Comparison of ENCODE assay signal across 12 cellular contexts in genomic region chr14:21233457-21234076, GRCh38. TPM values are rescaled to one million over a fixed set of nuclear protein-coding genes. Genes with fewer than 3 reads are reported as not detected.
DNase-seq lines count a peak whose midpoint lies in the region; ATAC-seq and TF ChIP-seq lines count a peak whose summit lies in the region.
"Had no signal": no experiment of that assay in that cellular context is flagged by ENCODE, and none has a peak within 500 bp of the region (broad histone marks: within the 10 kb centered on the region; RNA-seq: fewer than 3 reads in every experiment).

No MANE protein-coding gene starts in this region.

- 68% methylated on average over 8 of the region's 8 CpGs for WGBS in testis, 2 donors

- peaks cover 7% of the 10 kb centered on the region for H3F3A ChIP-seq in PC-3 (ENCODE audit: low read length, unreplicated experiment)

- no peaks in the 10 kb centered on the region for H3K9me3 ChIP-seq in PC-3 (ENCODE audit: low read length)
- H3K9me3 ChIP-seq in parathyroid adenoma (ENCODE audit: control insufficient read depth, low read length) = no peaks in the 10 kb centered on the region
- no peaks in the 10 kb centered on the region for H3K9me3 ChIP-seq in testis
- H3K9me3 ChIP-seq: HAP-1 had no signal

- H3K4me3 ChIP-seq in PC-3 (ENCODE audit: low read length) = no peak overlapping the region
- no peak overlapping the region for H3K4me3 ChIP-seq in epithelial cell of esophagus (ENCODE audit: low read length)
- H3K4me3 ChIP-seq in parathyroid adenoma (ENCODE audit: low read depth, low read length) = no peak overlapping the region
- H3K4me3 ChIP-seq in testis = no peak overlapping the region
- H3K4me3 ChIP-seq: HAP-1 had no signal

- peaks cover 63% of the 10 kb centered on the region for H3K36me3 Mint-ChIP-seq in activated CD4-positive, alpha-beta T cell treated with anti-CD3 and anti-CD28 coated beads, Interleukin-2, amount 10 ng/mL, durations not matched to agents 24 days and 14 days (ENCODE audit: low read depth)

- POLR2A ChIA-PET in PC-3 (lab: Charles Lee; ENCODE audit: unreplicated experiment) = no interaction called here

- peaks cover 79% of the 10 kb centered on the region for H3K36me3 ChIP-seq in PC-3 (ENCODE audit: low read depth, low read length)
- no peaks in the 10 kb centered on the region for H3K36me3 ChIP-seq in parathyroid adenoma (ENCODE audit: control insufficient read depth, insufficient read depth, low read length)
- no peaks in the 10 kb centered on the region for H3K36me3 ChIP-seq in testis (ENCODE audit: low read depth, missing control alignments)

- peak; percentile 41; the same call in 1 of the 2 replicates for TF ChIP-seq CTCF in PC-3 (conservative IDR thresholded peaks at IDR 0.05; ENCODE audit: low read depth, low read length)
- peak; percentile 36 for TF ChIP-seq CTCF in epithelial cell of esophagus (IDR thresholded peaks at IDR 0.05; ENCODE audit: insufficient read depth, low read depth, low read length, missing control alignments)
- peak; percentile 35 for TF ChIP-seq CTCF in parathyroid adenoma (IDR thresholded peaks at IDR 0.05)
- peak in 1 of 3 experiments; percentile 22 for TF ChIP-seq CTCF in testis (IDR thresholded peaks at IDR 0.05)

- H3K9ac ChIP-seq in PC-3 (ENCODE audit: low read length) = no peak overlapping the region
- no peak overlapping the region for H3K9ac ChIP-seq in parathyroid adenoma

- H3K9me2 ChIP-seq in PC-3 (replicated peaks; ENCODE audit: low read length) = no peaks in the 10 kb centered on the region

- peak overlapping the region; percentile 4 for H3K27ac Mint-ChIP-seq in activated CD4-positive, alpha-beta T cell treated with anti-CD3 and anti-CD28 coated beads, Interleukin-2, amount 10 ng/mL, durations not matched to agents 24 days and 14 days

- H3K27ac ChIP-seq in PC-3 (ENCODE audit: low read length) (no peak overlapping the region), parathyroid adenoma (no peak overlapping the region), testis (no peak overlapping the region)

- TF ChIP-seq POLR2A in testis (IDR thresholded peaks at IDR 0.05) = no peak

- 0 out of 2 replicates have a peak, but pooled peaks have one; percentile 22 for ATAC-seq in PC-3
- ATAC-seq in GM21529 (IDR thresholded peaks at IDR 0.05; ENCODE audit: unreplicated experiment) = no peak
- no peak for ATAC-seq in GM21825 (IDR thresholded peaks at IDR 0.05; ENCODE audit: unreplicated experiment)

- H3K79me2 ChIP-seq in PC-3 (ENCODE audit: low read length) (peaks cover 99% of the 10 kb centered on the region), parathyroid adenoma (peaks cover 60% of the 10 kb centered on the region)

- H3K4me1 ChIP-seq in PC-3 (ENCODE audit: insufficient read depth, low read length) (no peaks in the 10 kb centered on the region), parathyroid adenoma (peaks cover 7% of the 10 kb centered on the region), testis (peaks cover 7% of the 10 kb centered on the region)

- H4K20me1 ChIP-seq in PC-3 (ENCODE audit: low read length) = peaks cover 92% of the 10 kb centered on the region

- BruUV-seq in PC-3 (replicated peaks; lab: Mats Ljungman, UMichigan) = no TSS peak

- CTCF ChIA-PET in PC-3 (lab: Charles Lee) = no interaction called here

- intact Hi-C loops in activated CD4-positive, alpha-beta T cell treated with anti-CD3 and anti-CD28 coated beads, Interleukin-2, amount 10 ng/mL, durations not matched to agents 24 days and 14 days (cut with micrococcal nuclease) = loop anchor here (10.0 kb wide), 1 partner anchor 151 kb away; the partner anchor contains the start of gene SUPT16H
- intact Hi-C loops in PC-3 (cut with micrococcal nuclease) (no loop called here), testis (cut with DNase I; ENCODE audit: low total_unique reads) (no loop called here)

- peak overlapping the region; percentile 6 for H3K4me3 Mint-ChIP-seq in activated CD4-positive, alpha-beta T cell treated with anti-CD3 and anti-CD28 coated beads, Interleukin-2, amount 10 ng/mL, durations not matched to agents 24 days and 14 days

- H3K27me3 ChIP-seq in PC-3 (ENCODE audit: low read length) = no peaks in the 10 kb centered on the region
- H3K27me3 ChIP-seq in parathyroid adenoma (ENCODE audit: control insufficient read depth, insufficient read depth, low read length) = no peaks in the 10 kb centered on the region
- H3K27me3 ChIP-seq in testis = no peaks in the 10 kb centered on the region

- H2AFZ ChIP-seq in PC-3 (ENCODE audit: low read length) = no peak overlapping the region
- H2AFZ ChIP-seq in parathyroid adenoma = no peak overlapping the region

- H3K4me1 Mint-ChIP-seq in activated CD4-positive, alpha-beta T cell treated with anti-CD3 and anti-CD28 coated beads, Interleukin-2, amount 10 ng/mL, durations not matched to agents 24 days and 14 days = peaks cover 67% of the 10 kb centered on the region

- DNase-seq in activated CD4-positive, alpha-beta T cell treated with anti-CD3 and anti-CD28 coated beads, Interleukin-2, amount 10 ng/mL, durations not matched to agents 24 days and 14 days = no peak
- no peak for DNase-seq in activated CD4-positive, alpha-beta T cell treated with anti-CD3 and anti-CD28 coated beads for 1 hour
- DNase-seq in PC-3 (no peak), epithelial cell of esophagus (ENCODE audit: low read depth) (no peak), testis (no peak)
- DNase-seq: activated CD8-positive, alpha-beta memory T cell treated with anti-CD3 and anti-CD28 coated beads, Interleukin-2, amount 50 U/mL, for 4 hours; COR-L47; NCI-H446 had no signal

- no peaks in the 10 kb centered on the region for H3K27me3 Mint-ChIP-seq in activated CD4-positive, alpha-beta T cell treated with anti-CD3 and anti-CD28 coated beads, Interleukin-2, amount 10 ng/mL, durations not matched to agents 24 days and 14 days

- H3K9me3 Mint-ChIP-seq in activated CD4-positive, alpha-beta T cell treated with anti-CD3 and anti-CD28 coated beads, Interleukin-2, amount 10 ng/mL, durations not matched to agents 24 days and 14 days = no peaks in the 10 kb centered on the region

- no peak overlapping the region for H3K4me2 ChIP-seq in PC-3 (ENCODE audit: low read length)
- no peak overlapping the region for H3K4me2 ChIP-seq in parathyroid adenoma (ENCODE audit: low read length)

RNA-seq across cellular contexts. Expression of gene HNRNPC, which starts 35.7 kb away (rescaled TPM):
- 1,009 and 1,054 TPM in 2 replicates for total RNA-seq in activated CD4-positive, alpha-beta T cell treated with anti-CD3 and anti-CD28 coated beads, Interleukin-2, amount 10 ng/mL, durations not matched to agents 24 days and 14 days
- 682 and 772 TPM in 2 replicates for total RNA-seq in PC-3 (2014; rRNA removed)
- 100 to 1,000 TPM; 317 to 399 TPM for total RNA-seq in testis
- 443 TPM for polyA plus RNA-seq in testis (ENCODE audit: insufficient read depth, low read depth, low replicate concordance)

RNA-seq across cellular contexts. Expression of gene RPGRIP1, which starts 46.3 kb away (rescaled TPM):
- not detected in 2 replicates for total RNA-seq in activated CD4-positive, alpha-beta T cell treated with anti-CD3 and anti-CD28 coated beads, Interleukin-2, amount 10 ng/mL, durations not matched to agents 24 days and 14 days
- total RNA-seq in PC-3 (2014; rRNA removed) = 0.33 TPM in 1 of 2 replicates, not detected in the other
- 10 to 100 TPM; 35.7 to 38.9 TPM for total RNA-seq in testis
- polyA plus RNA-seq in testis (ENCODE audit: insufficient read depth, low read depth, low replicate concordance) = 110 TPM

Comparison
In these comparisons a context has a peak if more than half of its experiments do, and no peak if none do; other contexts are left out.
1. RNA of gene RPGRIP1, which starts 46.3 kb away (total RNA-seq): 35.7 to 38.9 TPM in testis; 0.33 TPM in PC-3 and not detected in activated CD4-positive, alpha-beta T cell treated with anti-CD3 and anti-CD28 coated beads, Interleukin-2, amount 10 ng/mL, durations not matched to agents 24 days and 14 days; every median in the first group is over 10 times any median in the second.